Comparison of ENCODE assay signal across 23 cellular contexts in the genomic region with DNA sequence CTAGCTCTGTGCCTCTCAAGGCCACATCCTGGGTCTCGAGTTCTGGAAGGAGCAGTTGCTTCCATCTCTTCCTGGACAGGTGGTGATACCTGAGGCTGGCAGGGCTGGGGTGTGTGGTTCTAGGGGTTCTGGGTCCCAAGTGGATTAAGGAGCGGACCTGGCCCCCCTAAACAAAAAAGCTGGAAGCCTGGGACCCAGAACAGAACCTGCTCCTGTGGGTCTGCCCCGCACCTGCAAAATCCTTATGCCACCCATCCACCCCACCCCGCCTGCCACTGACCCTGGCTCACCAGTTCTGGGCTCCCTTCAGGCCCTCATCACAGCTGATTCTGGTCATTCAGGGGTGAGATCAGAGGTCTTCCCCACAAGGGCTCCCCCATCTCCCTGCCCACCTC. TPM values are rescaled to one million over a fixed set of nuclear protein-coding genes. Genes with fewer than 3 reads are reported as not detected.
DNase-seq lines count a peak whose midpoint lies in the region; ATAC-seq and TF ChIP-seq lines count a peak whose summit lies in the region.
"Had no signal": no experiment of that assay in that cellular context is flagged by ENCODE, and none has a peak within 500 bp of the region (broad histone marks: within the 10 kb centered on the region; RNA-seq: fewer than 3 reads in every experiment).

No MANE protein-coding gene starts in this region.

- intact Hi-C loops in Right ventricle myocardium inferior (cut with DNase I) = no loop called here
- intact Hi-C loops in heart right ventricle (cut with DNase I) = loop anchor here in 1 of 10 donors (5.0 kb wide), 1 partner anchor 64 kb away; no protein-coding TSS in a partner anchor
- intact Hi-C loops in PC-3 (cut with micrococcal nuclease) = no loop called here

- CTCF ChIA-PET in PC-3 (lab: Charles Lee) = no interaction called here

- peaks cover 0 to 97% (median 14%) of the 10 kb centered on the region in 9 donors for H3K36me3 ChIP-seq in heart right ventricle
- H3K36me3 ChIP-seq in PC-3 (ENCODE audit: low read depth, low read length) = peaks cover 9% of the 10 kb centered on the region

- no peaks in the 10 kb centered on the region for H3K79me2 ChIP-seq in PC-3 (ENCODE audit: low read length)

- H3K9ac ChIP-seq in PC-3 (ENCODE audit: low read length) = no peak overlapping the region

- peaks cover 11% of the 10 kb centered on the region for H3K4me1 Mint-ChIP-seq in chondrocyte (ENCODE audit: low read depth)
- H3K4me1 Mint-ChIP-seq in stimulated activated effector memory CD8-positive, alpha-beta T cell treated with anti-CD3 and anti-CD28 coated beads, Interleukin-12 subunit alpha, Interleukin-12 subunit beta, amount 100 ng/mL, for 72 hours = peaks cover 26% of the 10 kb centered on the region

- H3K27me3 Mint-ChIP-seq in chondrocyte (ENCODE audit: low read depth) = no peaks in the 10 kb centered on the region
- H3K27me3 Mint-ChIP-seq: activated B cell treated with CpG ODN at 0.5 μM for 24 hours; activated naive CD8-positive, alpha-beta T cell; CD8-positive, alpha-beta memory T cell; effector memory CD8-positive, alpha-beta T cell had no signal

- H3K4me3 Mint-ChIP-seq in chondrocyte (ENCODE audit: unreplicated experiment) = no peak overlapping the region
- H3K4me3 Mint-ChIP-seq in stimulated activated effector memory CD8-positive, alpha-beta T cell treated with anti-CD3 and anti-CD28 coated beads, Interleukin-12 subunit alpha, Interleukin-12 subunit beta, amount 100 ng/mL, for 72 hours = no peak overlapping the region
- H3K4me3 Mint-ChIP-seq: activated B cell treated with CpG ODN at 0.5 μM for 24 hours; activated naive CD8-positive, alpha-beta T cell; effector memory CD8-positive, alpha-beta T cell had no signal

- TF ChIP-seq CTCF in heart right ventricle (IDR thresholded peaks at IDR 0.05) = no peak
- no peak for TF ChIP-seq CTCF in PC-3 (conservative IDR thresholded peaks at IDR 0.05; ENCODE audit: low read depth, low read length)
- no peak for TF ChIP-seq CTCF in chondrocyte (IDR thresholded peaks at IDR 0.05)

- H3K9me3 ChIP-seq in heart right ventricle (no peaks in the 10 kb centered on the region), PC-3 (ENCODE audit: low read length) (no peaks in the 10 kb centered on the region)
- H3K9me3 ChIP-seq: esophagus squamous epithelium, left lung, mucosa of descending colon, SJSA1 had no signal

- H3K9me3 Mint-ChIP-seq in chondrocyte (ENCODE audit: low read depth) = no peaks in the 10 kb centered on the region
- no peaks in the 10 kb centered on the region for H3K9me3 Mint-ChIP-seq in stimulated activated effector memory CD8-positive, alpha-beta T cell treated with anti-CD3 and anti-CD28 coated beads, Interleukin-12 subunit alpha, Interleukin-12 subunit beta, amount 100 ng/mL, for 72 hours
- H3K9me3 Mint-ChIP-seq: activated B cell treated with CpG ODN at 0.5 μM for 24 hours; CD8-positive, alpha-beta memory T cell; effector memory CD8-positive, alpha-beta T cell had no signal

- H3K4me1 ChIP-seq in heart right ventricle (peaks cover 0 to 21% (median 2%) of the 10 kb centered on the region in 9 donors), PC-3 (ENCODE audit: insufficient read depth, low read length) (peaks cover 4% of the 10 kb centered on the region; the same call in 1 of the 2 replicates)

- 82 to 86% methylated on average over 4 of the region's 4 CpGs for WGBS in heart right ventricle, 2 donors

- POLR2A ChIA-PET in PC-3 (lab: Charles Lee; ENCODE audit: unreplicated experiment) = no interaction called here

- no peak overlapping the region for H3K27ac ChIP-seq in heart right ventricle
- H3K27ac ChIP-seq in PC-3 (ENCODE audit: low read length) = no peak overlapping the region
- H3K27ac ChIP-seq: esophagus squamous epithelium, left lung, PC-9, SJSA1 had no signal

- no peak overlapping the region for H3K27ac Mint-ChIP-seq in chondrocyte (ENCODE audit: unreplicated experiment)
- peak overlapping the region; percentile 81 for H3K27ac Mint-ChIP-seq in stimulated activated effector memory CD8-positive, alpha-beta T cell treated with anti-CD3 and anti-CD28 coated beads, Interleukin-12 subunit alpha, Interleukin-12 subunit beta, amount 100 ng/mL, for 72 hours

- no peaks in the 10 kb centered on the region for H3K9me2 ChIP-seq in PC-3 (replicated peaks; ENCODE audit: low read length)

- no peaks in the 10 kb centered on the region for H3F3A ChIP-seq in PC-3 (ENCODE audit: low read length, unreplicated experiment)

- no peak overlapping the region for H3K4me2 ChIP-seq in PC-3 (ENCODE audit: low read length)
- H3K4me2 ChIP-seq: PC-9 had no signal

- TSS peak; percentile 18 for BruUV-seq in PC-3 (replicated peaks; lab: Mats Ljungman, UMichigan)

- no peak overlapping the region for H3K4me3 ChIP-seq in heart right ventricle
- H3K4me3 ChIP-seq in PC-3 (ENCODE audit: low read length) = no peak overlapping the region
- H3K4me3 ChIP-seq: esophagus squamous epithelium, left lung, mucosa of descending colon, PC-9, SJSA1 had no signal

- DNase-seq in Right ventricle myocardium inferior (ENCODE audit: missing footprints) (peak; percentile 67), heart right ventricle (no peak), PC-3 (no peak), chondrocyte (ENCODE audit: low spot score) (peak; percentile 58), NCI-H1436 treated with DMSO at 0.1 percent for 48 hours (lab: John Stamatoyannopoulos, UW) (no peak), AG08395 (ENCODE audit: low spot score) (no peak)
- DNase-seq in stimulated activated effector memory CD8-positive, alpha-beta T cell treated with anti-CD3 and anti-CD28 coated beads, Interleukin-12 subunit alpha, Interleukin-12 subunit beta, amount 100 ng/mL, for 72 hours (ENCODE audit: low spot score in 2 of 2) = no peak
- DNase-seq: activated B cell treated with CpG ODN at 0.5 μM for 24 hours; DMS79 treated with DMSO at 0.1 percent for 48 hours; effector memory CD8-positive, alpha-beta T cell; esophagus squamous epithelium; Kasumi-1; mucosa of descending colon; NCI-H1048; NCI-H2029 treated with DMSO at 0.1 percent for 48 hours; NCI-H345; PC-9; T-helper 9 cell had no signal

- H4K20me1 ChIP-seq in PC-3 (ENCODE audit: low read length) = no peaks in the 10 kb centered on the region

- ATAC-seq in Right ventricle myocardium inferior (no peak), heart right ventricle (no peak), PC-3 (0 out of 2 replicates have a peak, but pooled peaks have one; percentile 7), HG02884 (IDR thresholded peaks at IDR 0.05; ENCODE audit: unreplicated experiment) (no peak)
- no peak for ATAC-seq in stimulated activated effector memory CD8-positive, alpha-beta T cell treated with anti-CD3 and anti-CD28 coated beads, Interleukin-12 subunit alpha, Interleukin-12 subunit beta, amount 100 ng/mL, for 72 hours
- ATAC-seq: effector memory CD8-positive, alpha-beta T cell had no signal

- H3K36me3 Mint-ChIP-seq in chondrocyte (ENCODE audit: low read depth) = peaks cover 10% of the 10 kb centered on the region
- H3K36me3 Mint-ChIP-seq in stimulated activated effector memory CD8-positive, alpha-beta T cell treated with anti-CD3 and anti-CD28 coated beads, Interleukin-12 subunit alpha, Interleukin-12 subunit beta, amount 100 ng/mL, for 72 hours = peaks cover 98% of the 10 kb centered on the region

- H2AFZ ChIP-seq in PC-3 (ENCODE audit: low read length) = no peak overlapping the region
- H2AFZ ChIP-seq: PC-9 had no signal

- no peaks in the 10 kb centered on the region for H3K27me3 ChIP-seq in heart right ventricle
- no peaks in the 10 kb centered on the region for H3K27me3 ChIP-seq in PC-3 (ENCODE audit: low read length)
- H3K27me3 ChIP-seq: esophagus squamous epithelium, left lung, SJSA1 had no signal

RNA-seq across cellular contexts. Expression of a gene that starts 44.8 kb away (rescaled TPM):
- total RNA-seq in Right ventricle myocardium inferior = 11.7 TPM
- 10 to 100 TPM in 2 of 10 donors, 1 to 10 TPM in 8; 2.2 to 25.5 (median 4.7) TPM for total RNA-seq in heart right ventricle
- polyA plus RNA-seq in heart right ventricle = 1 to 10 TPM; 2.4 to 5.0 TPM
- 13.1 and 14.1 TPM in 2 replicates for total RNA-seq in PC-3 (2014; rRNA removed)
- 8.8 to 11.8 TPM (median 9.1 TPM) in 3 replicates for total RNA-seq in chondrocyte

RNA-seq across cellular contexts. Expression of a gene that starts 57.7 kb away (rescaled TPM):
- 46.6 TPM for total RNA-seq in Right ventricle myocardium inferior
- total RNA-seq in heart right ventricle = 10 to 100 TPM; 35.3 to 50.9 (median 43.6) TPM
- polyA plus RNA-seq in heart right ventricle = 10 to 100 TPM; 31.4 to 36.9 TPM
- total RNA-seq in PC-3 (2014; rRNA removed) = 38.4 and 40.0 TPM in 2 replicates
- total RNA-seq in chondrocyte = 47.6 to 59.4 TPM (median 52.7 TPM) in 3 replicates

Comparison
In these comparisons a context has a peak if more than half of its experiments do, and no peak if none do; other contexts are left out.
1. DNase-seq: peak in Right ventricle myocardium inferior (single experiment) and chondrocyte (single experiment); none in heart right ventricle (0 of 2), PC-3 (single experiment), stimulated activated effector memory CD8-positive, alpha-beta T cell treated with anti-CD3 and anti-CD28 coated beads, Interleukin-12 subunit alpha, Interleukin-12 subunit beta, amount 100 ng/mL, for 72 hours (0 of 2), NCI-H1436 treated with DMSO at 0.1 percent for 48 hours (single experiment) and AG08395 (single experiment).